ENCODE assay signal across 1 cellular context in the genomic region with DNA sequence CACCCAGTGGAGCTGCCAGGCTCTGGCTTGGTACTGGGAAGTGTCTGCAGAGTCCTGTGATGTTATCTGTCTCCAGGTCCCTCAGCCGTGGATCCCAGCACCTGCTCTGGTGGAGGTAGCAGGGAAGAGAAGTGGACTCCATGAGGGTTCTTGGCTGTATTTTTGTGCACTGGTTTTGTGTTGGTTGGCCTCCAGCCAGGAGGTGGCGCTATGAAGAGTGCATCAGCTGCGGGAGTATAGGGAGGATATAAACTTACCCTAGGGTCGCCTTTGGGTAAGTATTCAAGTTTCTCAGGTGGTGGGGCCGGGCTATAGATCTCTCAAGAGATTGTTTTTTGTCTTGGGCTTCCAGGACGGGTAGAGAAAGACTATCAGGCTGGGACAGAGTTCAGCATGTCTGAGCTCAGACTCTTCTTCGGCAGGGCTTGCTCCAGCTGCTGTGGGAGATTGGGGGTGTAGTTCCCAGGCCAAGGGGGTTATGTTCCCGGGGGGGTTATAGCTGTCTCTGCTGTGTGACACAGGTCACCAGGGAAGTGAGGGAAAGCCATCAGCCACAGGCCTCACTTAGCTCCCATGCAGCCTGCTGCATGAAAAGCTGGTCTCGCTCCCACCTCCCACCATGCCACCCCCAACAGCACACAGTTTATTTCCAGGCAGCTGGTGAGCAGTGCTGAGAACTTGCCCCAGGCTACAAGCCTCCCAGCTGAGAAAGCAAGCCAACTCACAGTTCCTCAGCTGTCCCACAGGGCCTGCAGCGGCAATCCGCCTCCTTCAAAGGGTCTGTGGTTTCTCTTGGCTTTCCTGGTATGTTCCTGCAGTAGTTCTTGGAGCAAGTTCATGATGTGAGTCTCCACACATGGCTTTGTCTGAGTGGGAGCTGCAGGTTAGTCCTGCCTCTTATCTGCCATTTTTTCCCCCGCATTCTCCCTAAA.
TF ChIP-seq lines count a peak whose summit lies in the region.

No MANE protein-coding gene starts in this region.

TF ChIP-seq in K562, 482 proteins besides CTCF, POLR2A, EP300 and RAD21 (continued from another document):
- TF ChIP-seq SNIP1 (IDR thresholded peaks at IDR 0.05; ENCODE audit: low read depth) (0 out of 2 replicates have a peak, but pooled peaks have one; percentile 25), ZNF184 (CRISPR knock-in tag; IDR thresholded peaks at IDR 0.05) (no peak), ZBTB33 (CRISPR knock-in tag; IDR thresholded peaks at IDR 0.05) (peak; percentile 64), CTCFL (IDR thresholded peaks at IDR 0.05; ENCODE audit: borderline replicate concordance, insufficient read depth, low read depth, low read length, poor library complexity, severe bottlenecking) (peak; percentile 38), ZHX1 (conservative IDR thresholded peaks at IDR 0.05; ENCODE audit: low read length) (0 out of 2 replicates have a peak, but pooled peaks have one; percentile 38), CBFA2T3 (IDR thresholded peaks at IDR 0.05) (peak; percentile 43; the same call in 1 of the 2 replicates), TSC22D4 (tag; IDR thresholded peaks at IDR 0.05) (no peak), TEAD4 (IDR thresholded peaks at IDR 0.05; ENCODE audit: low read length) (no peak), TEAD4 (CRISPR knock-in tag; IDR thresholded peaks at IDR 0.05; ENCODE audit: borderline replicate concordance) (no peak), ZNF263 (CRISPR knock-in tag; IDR thresholded peaks at IDR 0.05; ENCODE audit: borderline replicate concordance) (no peak), ZNF57 (CRISPR knock-in tag; IDR thresholded peaks at IDR 0.05) (no peak), FOXM1 (IDR thresholded peaks at IDR 0.05; ENCODE audit: low read depth) (peak; percentile 22; the same call in 1 of the 2 replicates), FOXM1 (CRISPR knock-in tag; IDR thresholded peaks at IDR 0.05; ENCODE audit: low read depth) (no peak), CBFA2T2 (conservative IDR thresholded peaks at IDR 0.05) (0 out of 2 replicates have a peak, but pooled peaks have one; percentile 9), KAT7 (CRISPR knock-in tag; IDR thresholded peaks at IDR 0.05; ENCODE audit: borderline replicate concordance) (no peak), KLF1 (tag; IDR thresholded peaks at IDR 0.05) (no peak), CHAMP1 (IDR thresholded peaks at IDR 0.05) (peak; percentile 95)
- TF ChIP-seq, protein P1, sequence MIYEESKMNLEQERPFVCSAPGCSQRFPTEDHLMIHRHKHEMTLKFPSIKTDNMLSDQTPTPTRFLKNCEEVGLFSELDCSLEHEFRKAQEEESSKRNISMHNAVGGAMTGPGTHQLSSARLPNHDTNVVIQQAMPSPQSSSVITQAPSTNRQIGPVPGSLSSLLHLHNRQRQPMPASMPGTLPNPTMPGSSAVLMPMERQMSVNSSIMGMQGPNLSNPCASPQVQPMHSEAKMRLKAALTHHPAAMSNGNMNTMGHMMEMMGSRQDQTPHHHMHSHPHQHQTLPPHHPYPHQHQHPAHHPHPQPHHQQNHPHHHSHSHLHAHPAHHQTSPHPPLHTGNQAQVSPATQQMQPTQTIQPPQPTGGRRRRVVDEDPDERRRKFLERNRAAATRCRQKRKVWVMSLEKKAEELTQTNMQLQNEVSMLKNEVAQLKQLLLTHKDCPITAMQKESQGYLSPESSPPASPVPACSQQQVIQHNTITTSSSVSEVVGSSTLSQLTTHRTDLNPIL (CRISPR knock-in tag; IDR thresholded peaks at IDR 0.05), result no peak
- TF ChIP-seq, protein P2, sequence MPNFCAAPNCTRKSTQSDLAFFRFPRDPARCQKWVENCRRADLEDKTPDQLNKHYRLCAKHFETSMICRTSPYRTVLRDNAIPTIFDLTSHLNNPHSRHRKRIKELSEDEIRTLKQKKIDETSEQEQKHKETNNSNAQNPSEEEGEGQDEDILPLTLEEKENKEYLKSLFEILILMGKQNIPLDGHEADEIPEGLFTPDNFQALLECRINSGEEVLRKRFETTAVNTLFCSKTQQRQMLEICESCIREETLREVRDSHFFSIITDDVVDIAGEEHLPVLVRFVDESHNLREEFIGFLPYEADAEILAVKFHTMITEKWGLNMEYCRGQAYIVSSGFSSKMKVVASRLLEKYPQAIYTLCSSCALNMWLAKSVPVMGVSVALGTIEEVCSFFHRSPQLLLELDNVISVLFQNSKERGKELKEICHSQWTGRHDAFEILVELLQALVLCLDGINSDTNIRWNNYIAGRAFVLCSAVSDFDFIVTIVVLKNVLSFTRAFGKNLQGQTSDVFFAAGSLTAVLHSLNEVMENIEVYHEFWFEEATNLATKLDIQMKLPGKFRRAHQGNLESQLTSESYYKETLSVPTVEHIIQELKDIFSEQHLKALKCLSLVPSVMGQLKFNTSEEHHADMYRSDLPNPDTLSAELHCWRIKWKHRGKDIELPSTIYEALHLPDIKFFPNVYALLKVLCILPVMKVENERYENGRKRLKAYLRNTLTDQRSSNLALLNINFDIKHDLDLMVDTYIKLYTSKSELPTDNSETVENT (CRISPR knock-in tag; IDR thresholded peaks at IDR 0.05), result no peak
- TF ChIP-seq, protein P3, sequence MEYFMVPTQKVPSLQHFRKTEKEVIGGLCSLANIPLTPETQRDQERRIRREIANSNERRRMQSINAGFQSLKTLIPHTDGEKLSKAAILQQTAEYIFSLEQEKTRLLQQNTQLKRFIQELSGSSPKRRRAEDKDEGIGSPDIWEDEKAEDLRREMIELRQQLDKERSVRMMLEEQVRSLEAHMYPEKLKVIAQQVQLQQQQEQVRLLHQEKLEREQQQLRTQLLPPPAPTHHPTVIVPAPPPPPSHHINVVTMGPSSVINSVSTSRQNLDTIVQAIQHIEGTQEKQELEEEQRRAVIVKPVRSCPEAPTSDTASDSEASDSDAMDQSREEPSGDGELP (CRISPR knock-in tag; IDR thresholded peaks at IDR 0.05; ENCODE audit: borderline replicate concordance), result peak; percentile 38; the same call in 1 of the 2 replicates
